ENCODE assay signal across 8 cellular contexts in the genomic region with DNA sequence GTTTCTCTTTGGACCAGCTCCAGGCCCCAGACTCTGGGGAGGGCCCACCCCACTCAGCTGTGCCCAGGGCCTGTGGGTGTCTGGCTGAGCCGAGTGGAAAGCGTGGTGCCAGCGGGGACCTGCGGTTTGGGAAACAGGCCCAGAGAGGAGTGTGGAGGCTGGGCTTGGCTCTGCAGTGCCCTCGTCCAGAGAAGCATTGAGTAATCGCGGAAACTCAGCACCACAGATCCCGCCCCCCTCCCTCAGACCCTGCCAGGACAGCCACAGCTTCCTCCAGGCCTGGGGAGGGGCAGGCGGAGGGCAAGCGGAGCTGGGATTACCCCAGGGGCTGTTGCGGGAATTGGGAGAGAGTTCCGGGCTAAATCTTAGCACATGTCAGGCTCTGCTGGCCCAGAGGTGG. TPM values are rescaled to one million over a fixed set of nuclear protein-coding genes. Genes with fewer than 3 reads are reported as not detected.
DNase-seq lines count a peak whose midpoint lies in the region; TF ChIP-seq lines count a peak whose summit lies in the region.

No MANE protein-coding gene starts in this region.

- TF ChIP-seq EP300 in transverse colon (IDR thresholded peaks at IDR 0.05; ENCODE audit: low read depth): peak; percentile 4

- H3K36me3 ChIP-seq in transverse colon: no peaks in the 10 kb centered on the region

- in situ Hi-C loops in transverse colon (cut with MboI; ENCODE audit: low pct_ligation_motif_present in 1 of 4, low pct_unique_long_range_greater_than_20kb in 1 of 4, low sequenced_read_pairs in 3 of 4): loop anchor here in 2 of 4 donors (5.0 to 10.0 kb wide), 2 partner anchors 48 to 55 kb away; a partner anchor contains a TSS

- no peaks in the 10 kb centered on the region for H3K27me3 ChIP-seq in transverse colon

- H3K4me1 ChIP-seq in transverse colon: peaks cover 13 to 57% (median 37%) of the 10 kb centered on the region in 4 donors

- no peaks in the 10 kb centered on the region for H3K9me3 ChIP-seq in transverse colon

- 56% methylated on average over 11 of the region's 12 CpGs; no CpG with 5 or more reads in 1 of the 2 donors for WGBS in transverse colon (ENCODE audit: low coverage in 1 of 2), 2 donors

- TF ChIP-seq POLR2A in transverse colon (IDR thresholded peaks at IDR 0.05): no peak

- intact Hi-C loops in transverse colon (cut with DNase I; ENCODE audit: low total_unique reads): no loop called here

- no peak for TF ChIP-seq CTCF in transverse colon (IDR thresholded peaks at IDR 0.05)

- H3K27ac ChIP-seq in transverse colon: peak overlapping the region; percentile 82 to 90 (median 84)

- peak; percentile 27 to 91 (median 67) for DNase-seq in C1 segment of cervical spinal cord (lab: John Stamatoyannopoulos, UW)
- peak; percentile 94 for DNase-seq in NCI-H226
- peak; percentile 91 for DNase-seq in dedifferentiated amniotic fluid mesenchymal stem cell (ENCODE audit: extremely low spot score)
- DNase-seq in medulla oblongata (ENCODE audit: extremely low spot score): peak; percentile 91
- DNase-seq in transverse colon: peak; percentile 75
- no peak for DNase-seq in NCI-H524 treated with DMSO at 0.1 percent for 48 hours (lab: John Stamatoyannopoulos, UW)
- no peak for DNase-seq in NCI-H2171 treated with DMSO at 0.1 percent for 48 hours (lab: John Stamatoyannopoulos, UW)
- DNase-seq in DMS114 treated with DMSO at 0.1 percent for 48 hours (lab: John Stamatoyannopoulos, UW; ENCODE audit: unreplicated experiment): no peak

- no peak overlapping the region for H3K4me3 ChIP-seq in transverse colon

RNA-seq across cellular contexts. Expression of a gene that starts 14.6 kb away (rescaled TPM):
- total RNA-seq in transverse colon: 10 to 100 TPM; 15.3 to 50.2 (median 32.7) TPM

RNA-seq across cellular contexts. Expression of a gene that starts 51.4 kb away (rescaled TPM):
- 10 to 100 TPM in 2 of 4 donors, 1 to 10 TPM in 2; 3.7 to 98.9 (median 12.3) TPM for total RNA-seq in transverse colon

Comparison
In these comparisons a context has a peak if more than half of its experiments do, and no peak if none do; other contexts are left out.
1. DNase-seq: peak in C1 segment of cervical spinal cord (14 of 14), NCI-H226 (single experiment), dedifferentiated amniotic fluid mesenchymal stem cell (single experiment), medulla oblongata (single experiment) and transverse colon (single experiment); none in NCI-H524 treated with DMSO at 0.1 percent for 48 hours (single experiment), NCI-H2171 treated with DMSO at 0.1 percent for 48 hours (single experiment) and DMS114 treated with DMSO at 0.1 percent for 48 hours (single experiment).